Comparison of ENCODE assay signal across 24 cellular contexts in the genomic region with DNA sequence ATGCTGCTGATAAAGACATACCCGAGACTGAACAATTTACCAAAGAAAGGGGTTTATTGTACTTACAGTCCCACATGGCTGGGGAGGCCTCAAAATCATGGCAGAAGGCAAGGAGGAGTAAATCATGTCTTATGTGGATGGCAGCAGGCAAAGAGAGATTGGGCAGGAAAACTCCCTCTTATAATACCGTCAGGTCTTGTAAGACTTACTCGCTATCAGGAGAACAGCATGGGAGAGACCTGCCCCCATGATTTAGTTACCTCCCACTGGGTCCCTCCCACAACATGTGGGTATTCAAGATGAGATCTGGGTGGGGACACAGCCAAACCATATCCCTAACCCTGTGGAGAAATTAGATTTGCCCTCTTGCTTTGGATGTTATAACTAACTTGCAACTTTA.
"Had no signal": no experiment of that assay in that cellular context is flagged by ENCODE, and none has a peak within 500 bp of the region (broad histone marks: within the 10 kb centered on the region; RNA-seq: fewer than 3 reads in every experiment).

No MANE protein-coding gene starts in this region.

- H3K4me1 ChIP-seq: left ventricle myocardium inferior, pancreas, prostate gland, tibial artery had no signal

- H3K27ac ChIP-seq: left ventricle myocardium inferior, pancreas, prostate gland, skin epidermis, spleen, suprapubic skin, thoracic aorta, tibial artery, upper lobe of right lung had no signal

- DNase-seq: islet precursor cell; left ventricle myocardium inferior; midbrain; mucosa of descending colon; naive thymus-derived CD4-positive, alpha-beta T cell; nucleus accumbens; pancreas; posterior cingulate gyrus; retina; right cardiac atrium; spleen; stimulated activated CD4-positive, alpha-beta T cell treated with anti-CD3 and anti-CD28 coated beads, Interleukin-4, amount 100 ng/mL, for 24 hours; stimulated activated naive CD4-positive, alpha-beta T cell; tibial artery; trophoblast cell; upper lobe of right lung had no signal

- ATAC-seq: mucosa of descending colon; naive thymus-derived CD4-positive, alpha-beta T cell; pancreas; right cardiac atrium; sciatic nerve; stimulated activated effector memory CD8-positive, alpha-beta T cell treated with anti-CD3 and anti-CD28 coated beads, Interleukin-12 subunit alpha, Interleukin-12 subunit beta, amount 100 ng/mL, for 72 hours; upper lobe of right lung had no signal

- H3K36me3 ChIP-seq: left ventricle myocardium inferior, pancreas, prostate gland, spleen, suprapubic skin, thoracic aorta, tibial artery, upper lobe of right lung had no signal

- H3K4me3 ChIP-seq: left ventricle myocardium inferior, lung, mucosa of descending colon, pancreas, prostate gland, skin epidermis, spleen, suprapubic skin, thoracic aorta, tibial artery, upper lobe of right lung had no signal

- H3K27me3 ChIP-seq: pancreas, spleen, suprapubic skin, tibial artery, upper lobe of right lung had no signal

- FAIRE-seq: urothelium cell line had no signal

- H3K9me3 ChIP-seq: left ventricle myocardium inferior, mucosa of descending colon, pancreas, prostate gland, spleen, suprapubic skin, thoracic aorta, tibial artery, upper lobe of right lung had no signal
